In genomic region chr7:135124631-135125030, GRCh38 we compare ENCODE assay signal across 3 cellular contexts. TPM values are rescaled to one million over a fixed set of nuclear protein-coding genes. Genes with fewer than 3 reads are reported as not detected.
"Had no signal": no experiment of that assay in that cellular context is flagged by ENCODE, and none has a peak within 500 bp of the region (broad histone marks: within the 10 kb centered on the region; RNA-seq: fewer than 3 reads in every experiment).

No MANE protein-coding gene starts in this region.

RNA-seq across cellular contexts. Expression of gene TMEM140, which starts 23.2 kb away (rescaled TPM):
- total RNA-seq: chondrocyte, endodermal cell, foreskin keratinocyte had no signal
